In the genomic region with DNA sequence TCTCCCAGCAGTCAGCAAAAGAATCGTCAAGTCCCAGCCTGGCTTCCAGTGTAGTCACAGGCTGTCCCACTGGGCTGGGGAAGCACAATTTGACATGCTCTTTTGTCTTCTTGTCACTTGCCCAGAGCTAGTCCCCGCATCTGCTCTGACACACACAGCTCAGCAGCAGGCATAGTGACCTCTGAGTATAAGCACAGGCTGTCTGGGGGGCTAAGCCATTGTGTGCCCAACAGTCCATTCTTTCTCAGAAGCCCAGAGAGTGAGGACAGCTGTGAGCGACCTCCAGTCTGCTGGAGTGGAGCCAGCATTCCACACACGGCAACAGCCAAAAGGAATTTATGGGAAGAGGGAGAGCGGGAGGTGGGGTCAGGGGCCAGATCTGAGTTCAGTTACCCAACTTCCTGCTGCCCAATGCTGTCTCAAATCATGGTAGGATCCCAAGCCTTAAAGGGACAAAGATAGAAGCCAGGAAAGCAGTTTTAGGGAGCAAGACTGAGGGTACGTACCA, we compare ENCODE assay signal across 9 cellular contexts. TPM values are rescaled to one million over a fixed set of nuclear protein-coding genes. Genes with fewer than 3 reads are reported as not detected.
DNase-seq lines count a peak whose midpoint lies in the region; ATAC-seq and TF ChIP-seq lines count a peak whose summit lies in the region.
"Had no signal": no experiment of that assay in that cellular context is flagged by ENCODE, and none has a peak within 500 bp of the region (broad histone marks: within the 10 kb centered on the region; RNA-seq: fewer than 3 reads in every experiment).

No MANE protein-coding gene starts in this region.

- H3K27ac ChIP-seq in breast epithelium (peak overlapping the region; percentile 23 to 75), upper lobe of right lung (no peak overlapping the region)

- H3K4me3 ChIP-seq in breast epithelium (no peak overlapping the region), upper lobe of right lung (no peak overlapping the region)
- H3K4me3 ChIP-seq: lung had no signal

- H3K27me3 ChIP-seq in breast epithelium (no peaks in the 10 kb centered on the region), upper lobe of right lung (no peaks in the 10 kb centered on the region)

- TF ChIP-seq POLR2A in breast epithelium (IDR thresholded peaks at IDR 0.05) = no peak

- in situ Hi-C loops in KBM-7 (cut with MboI; ENCODE audit: low pct_unique_long_range_greater_than_20kb, low sequenced_read_pairs) = no loop called here

- no peaks in the 10 kb centered on the region for H3K9me3 ChIP-seq in breast epithelium
- H3K9me3 ChIP-seq in upper lobe of right lung = no peaks in the 10 kb centered on the region

- intact Hi-C loops in breast epithelium (cut with DNase I; ENCODE audit: low total_unique reads) (no loop called here), upper lobe of right lung (cut with DNase I) (no loop called here)

- H3K36me3 ChIP-seq in breast epithelium (no peaks in the 10 kb centered on the region), upper lobe of right lung (no peaks in the 10 kb centered on the region)

- DNase-seq in NCI-H146 (lab: John Stamatoyannopoulos, UW) (peak; percentile 33), NCI-H146 treated with DMSO at 0.1 percent for 48 hours (lab: John Stamatoyannopoulos, UW; ENCODE audit: unreplicated experiment) (no peak), breast epithelium (ENCODE audit: low spot score in 2 of 2) (no peak), kidney tubule cell (ENCODE audit: low spot score) (peak; percentile 85), upper lobe of right lung (no peak), KBM-7 (no peak), AML-193 (lab: John Stamatoyannopoulos, UW) (no peak)

- H3K4me1 ChIP-seq in breast epithelium (no peaks in the 10 kb centered on the region), upper lobe of right lung (peaks cover 4% of the 10 kb centered on the region)

- peak; percentile 60 for ATAC-seq in upper lobe of right lung
- ATAC-seq in HG03175 (IDR thresholded peaks at IDR 0.05; ENCODE audit: unreplicated experiment) = no peak

- TF ChIP-seq CTCF in breast epithelium (IDR thresholded peaks at IDR 0.05) = no peak
- no peak for TF ChIP-seq CTCF in upper lobe of right lung (IDR thresholded peaks at IDR 0.05)

RNA-seq across cellular contexts. Expression of gene PPP1CB, which starts 59.8 kb away (rescaled TPM):
- total RNA-seq in breast epithelium (100 to 1,000 TPM; 189 to 294 (median 289) TPM), upper lobe of right lung (256 TPM)

Comparison
In these comparisons a context has a peak if more than half of its experiments do, and no peak if none do; other contexts are left out.
1. DNase-seq: peak in NCI-H146 (single experiment) and kidney tubule cell (single experiment); none in NCI-H146 treated with DMSO at 0.1 percent for 48 hours (single experiment), breast epithelium (0 of 2), upper lobe of right lung (single experiment), KBM-7 (single experiment) and AML-193 (0 of 2).